1 cellular context compared by ENCODE assay signal in the genomic region with DNA sequence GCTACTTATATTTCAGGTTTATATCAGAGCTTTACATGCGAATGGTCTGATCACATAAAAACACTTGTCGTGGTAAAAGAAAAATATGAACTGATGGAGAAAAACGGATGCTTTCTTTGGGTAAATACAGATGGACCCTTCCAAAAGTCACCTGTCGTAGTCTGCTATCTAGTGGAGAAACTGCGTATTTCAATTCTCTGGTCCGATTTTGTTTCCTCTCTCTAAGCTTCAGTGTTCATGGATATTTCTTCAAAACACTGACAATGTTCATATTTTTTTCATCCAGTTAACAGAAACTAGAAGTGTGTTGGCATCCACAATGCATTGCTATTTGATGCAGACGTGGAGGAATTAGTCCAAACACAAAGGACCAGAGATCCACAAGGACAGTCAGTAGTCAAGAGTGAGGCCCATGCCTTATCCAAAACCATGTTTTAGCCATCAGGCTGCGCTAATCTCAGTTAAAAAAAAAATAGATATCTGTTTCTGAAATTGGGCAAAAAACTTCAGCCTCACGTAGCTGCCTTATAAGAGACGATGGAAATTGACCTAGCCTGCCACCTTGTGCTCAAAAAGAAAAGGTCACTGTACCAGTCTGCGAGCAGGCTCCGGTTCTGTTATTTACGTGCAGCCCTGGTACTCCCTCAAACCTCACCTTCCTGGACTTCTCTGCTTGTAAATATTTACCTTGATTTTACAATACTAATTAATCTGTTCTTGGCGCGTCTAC.
TF ChIP-seq lines count a peak whose summit lies in the region.

No MANE protein-coding gene starts in this region.

TF ChIP-seq in HEK293, 187 proteins besides CTCF, POLR2A, EP300 and RAD21 (continued from another document):
- TF ChIP-seq, protein P1, sequence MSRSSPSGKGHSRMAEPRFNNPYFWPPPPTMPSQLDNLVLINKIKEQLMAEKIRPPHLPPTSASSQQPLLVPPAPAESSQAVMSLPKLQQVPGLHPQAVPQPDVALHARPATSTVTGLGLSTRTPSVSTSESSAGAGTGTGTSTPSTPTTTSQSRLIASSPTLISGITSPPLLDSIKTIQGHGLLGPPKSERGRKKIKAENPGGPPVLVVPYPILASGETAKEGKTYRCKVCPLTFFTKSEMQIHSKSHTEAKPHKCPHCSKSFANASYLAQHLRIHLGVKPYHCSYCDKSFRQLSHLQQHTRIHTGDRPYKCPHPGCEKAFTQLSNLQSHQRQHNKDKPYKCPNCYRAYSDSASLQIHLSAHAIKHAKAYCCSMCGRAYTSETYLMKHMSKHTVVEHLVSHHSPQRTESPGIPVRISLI (tag by site-specific recombination; IDR thresholded peaks at IDR 0.05): peak; percentile 63; the same call in 1 of the 2 replicates
- no peak for TF ChIP-seq ZNF211 (tag by site-specific recombination; IDR thresholded peaks at IDR 0.05; ENCODE audit: low read depth)
- TF ChIP-seq ZNF654 (tag by site-specific recombination; IDR thresholded peaks at IDR 0.05; ENCODE audit: low read depth): peak; percentile 58
- no peak for TF ChIP-seq ZNF701 (tag by site-specific recombination; IDR thresholded peaks at IDR 0.05)
- TF ChIP-seq ZNF274 (IDR thresholded peaks at IDR 0.05; ENCODE audit: low read length): no peak
- no peak for TF ChIP-seq ZNF274 (tag by site-specific recombination; IDR thresholded peaks at IDR 0.05; ENCODE audit: borderline replicate concordance)
- no peak for TF ChIP-seq ZNF354C (tag by site-specific recombination; IDR thresholded peaks at IDR 0.05; ENCODE audit: borderline replicate concordance, low read depth)
- TF ChIP-seq GLIS2 (tag by site-specific recombination; IDR thresholded peaks at IDR 0.05): no peak
- no peak for TF ChIP-seq ZNF660 (tag by site-specific recombination; IDR thresholded peaks at IDR 0.05)
- TF ChIP-seq ZNF837 (tag by site-specific recombination; IDR thresholded peaks at IDR 0.05): no peak
- no peak for TF ChIP-seq ZNF266 (tag by site-specific recombination; IDR thresholded peaks at IDR 0.05; ENCODE audit: low read depth)
- TF ChIP-seq ZFP41 (tag by site-specific recombination; IDR thresholded peaks at IDR 0.05; ENCODE audit: borderline replicate concordance): no peak
- no peak for TF ChIP-seq ZNF112 (tag by site-specific recombination; IDR thresholded peaks at IDR 0.05)
- no peak for TF ChIP-seq ZNF433 (tag by site-specific recombination; IDR thresholded peaks at IDR 0.05; ENCODE audit: low read depth)
- no peak for TF ChIP-seq ZNF391 (tag by site-specific recombination; IDR thresholded peaks at IDR 0.05; ENCODE audit: borderline replicate concordance, low read depth)
- no peak for TF ChIP-seq ZNF76 (tag by site-specific recombination; IDR thresholded peaks at IDR 0.05; ENCODE audit: borderline replicate concordance, low read depth)
- TF ChIP-seq GLI2 (tag by site-specific recombination; IDR thresholded peaks at IDR 0.05; ENCODE audit: borderline replicate concordance, low read depth): no peak
- TF ChIP-seq, protein P2, sequence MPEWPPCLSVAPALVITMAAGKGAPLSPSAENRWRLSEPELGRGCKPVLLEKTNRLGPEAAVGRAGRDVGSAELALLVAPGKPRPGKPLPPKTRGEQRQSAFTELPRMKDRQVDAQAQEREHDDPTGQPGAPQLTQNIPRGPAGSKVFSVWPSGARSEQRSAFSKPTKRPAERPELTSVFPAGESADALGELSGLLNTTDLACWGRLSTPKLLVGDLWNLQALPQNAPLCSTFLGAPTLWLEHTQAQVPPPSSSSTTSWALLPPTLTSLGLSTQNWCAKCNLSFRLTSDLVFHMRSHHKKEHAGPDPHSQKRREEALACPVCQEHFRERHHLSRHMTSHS (tag by site-specific recombination; IDR thresholded peaks at IDR 0.05): no peak
- no peak for TF ChIP-seq ZNF350 (tag by site-specific recombination; IDR thresholded peaks at IDR 0.05)
- TF ChIP-seq ZNF561 (tag by site-specific recombination; IDR thresholded peaks at IDR 0.05; ENCODE audit: borderline replicate concordance): no peak
- no peak for TF ChIP-seq ZBTB20 (tag by site-specific recombination; IDR thresholded peaks at IDR 0.05)
- TF ChIP-seq, protein P3, sequence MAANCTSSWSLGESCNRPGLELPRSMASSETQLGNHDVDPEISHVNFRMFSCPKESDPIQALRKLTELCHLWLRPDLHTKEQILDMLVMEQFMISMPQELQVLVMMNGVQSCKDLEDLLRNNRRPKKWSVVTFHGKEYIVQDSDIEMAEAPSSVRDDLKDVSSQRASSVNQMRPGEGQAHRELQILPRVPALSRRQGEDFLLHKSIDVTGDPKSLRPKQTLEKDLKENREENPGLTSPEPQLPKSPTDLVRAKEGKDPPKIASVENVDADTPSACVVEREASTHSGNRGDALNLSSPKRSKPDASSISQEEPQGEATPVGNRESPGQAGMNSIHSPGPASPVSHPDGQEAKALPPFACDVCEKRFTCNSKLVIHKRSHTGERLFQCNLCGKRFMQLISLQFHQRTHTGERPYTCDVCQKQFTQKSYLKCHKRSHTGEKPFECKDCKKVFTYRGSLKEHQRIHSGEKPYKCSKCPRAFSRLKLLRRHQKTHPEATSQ (tag by site-specific recombination; IDR thresholded peaks at IDR 0.05): no peak
- no peak for TF ChIP-seq ZNF776 (tag by site-specific recombination; IDR thresholded peaks at IDR 0.05; ENCODE audit: borderline replicate concordance)
- no peak for TF ChIP-seq SETDB1 (IDR thresholded peaks at IDR 0.05; ENCODE audit: insufficient read length, low read length)
- no peak for TF ChIP-seq KLF9 (tag by site-specific recombination; IDR thresholded peaks at IDR 0.05; ENCODE audit: low read depth)
- TF ChIP-seq ZNF157 (tag by site-specific recombination; IDR thresholded peaks at IDR 0.05): no peak
- TF ChIP-seq ZNF514 (tag by site-specific recombination; IDR thresholded peaks at IDR 0.05): no peak
- TF ChIP-seq, protein P4, sequence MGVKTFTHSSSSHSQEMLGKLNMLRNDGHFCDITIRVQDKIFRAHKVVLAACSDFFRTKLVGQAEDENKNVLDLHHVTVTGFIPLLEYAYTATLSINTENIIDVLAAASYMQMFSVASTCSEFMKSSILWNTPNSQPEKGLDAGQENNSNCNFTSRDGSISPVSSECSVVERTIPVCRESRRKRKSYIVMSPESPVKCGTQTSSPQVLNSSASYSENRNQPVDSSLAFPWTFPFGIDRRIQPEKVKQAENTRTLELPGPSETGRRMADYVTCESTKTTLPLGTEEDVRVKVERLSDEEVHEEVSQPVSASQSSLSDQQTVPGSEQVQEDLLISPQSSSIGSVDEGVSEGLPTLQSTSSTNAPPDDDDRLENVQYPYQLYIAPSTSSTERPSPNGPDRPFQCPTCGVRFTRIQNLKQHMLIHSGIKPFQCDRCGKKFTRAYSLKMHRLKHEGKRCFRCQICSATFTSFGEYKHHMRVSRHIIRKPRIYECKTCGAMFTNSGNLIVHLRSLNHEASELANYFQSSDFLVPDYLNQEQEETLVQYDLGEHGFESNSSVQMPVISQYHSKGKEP (tag by site-specific recombination; IDR thresholded peaks at IDR 0.05): no peak
- no peak for TF ChIP-seq ZNF221 (tag by site-specific recombination; IDR thresholded peaks at IDR 0.05; ENCODE audit: borderline replicate concordance)
- TF ChIP-seq, protein P5, sequence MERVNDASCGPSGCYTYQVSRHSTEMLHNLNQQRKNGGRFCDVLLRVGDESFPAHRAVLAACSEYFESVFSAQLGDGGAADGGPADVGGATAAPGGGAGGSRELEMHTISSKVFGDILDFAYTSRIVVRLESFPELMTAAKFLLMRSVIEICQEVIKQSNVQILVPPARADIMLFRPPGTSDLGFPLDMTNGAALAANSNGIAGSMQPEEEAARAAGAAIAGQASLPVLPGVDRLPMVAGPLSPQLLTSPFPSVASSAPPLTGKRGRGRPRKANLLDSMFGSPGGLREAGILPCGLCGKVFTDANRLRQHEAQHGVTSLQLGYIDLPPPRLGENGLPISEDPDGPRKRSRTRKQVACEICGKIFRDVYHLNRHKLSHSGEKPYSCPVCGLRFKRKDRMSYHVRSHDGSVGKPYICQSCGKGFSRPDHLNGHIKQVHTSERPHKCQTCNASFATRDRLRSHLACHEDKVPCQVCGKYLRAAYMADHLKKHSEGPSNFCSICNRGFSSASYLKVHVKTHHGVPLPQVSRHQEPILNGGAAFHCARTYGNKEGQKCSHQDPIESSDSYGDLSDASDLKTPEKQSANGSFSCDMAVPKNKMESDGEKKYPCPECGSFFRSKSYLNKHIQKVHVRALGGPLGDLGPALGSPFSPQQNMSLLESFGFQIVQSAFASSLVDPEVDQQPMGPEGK (tag by site-specific recombination; IDR thresholded peaks at IDR 0.05): no peak
- TF ChIP-seq, protein P6, sequence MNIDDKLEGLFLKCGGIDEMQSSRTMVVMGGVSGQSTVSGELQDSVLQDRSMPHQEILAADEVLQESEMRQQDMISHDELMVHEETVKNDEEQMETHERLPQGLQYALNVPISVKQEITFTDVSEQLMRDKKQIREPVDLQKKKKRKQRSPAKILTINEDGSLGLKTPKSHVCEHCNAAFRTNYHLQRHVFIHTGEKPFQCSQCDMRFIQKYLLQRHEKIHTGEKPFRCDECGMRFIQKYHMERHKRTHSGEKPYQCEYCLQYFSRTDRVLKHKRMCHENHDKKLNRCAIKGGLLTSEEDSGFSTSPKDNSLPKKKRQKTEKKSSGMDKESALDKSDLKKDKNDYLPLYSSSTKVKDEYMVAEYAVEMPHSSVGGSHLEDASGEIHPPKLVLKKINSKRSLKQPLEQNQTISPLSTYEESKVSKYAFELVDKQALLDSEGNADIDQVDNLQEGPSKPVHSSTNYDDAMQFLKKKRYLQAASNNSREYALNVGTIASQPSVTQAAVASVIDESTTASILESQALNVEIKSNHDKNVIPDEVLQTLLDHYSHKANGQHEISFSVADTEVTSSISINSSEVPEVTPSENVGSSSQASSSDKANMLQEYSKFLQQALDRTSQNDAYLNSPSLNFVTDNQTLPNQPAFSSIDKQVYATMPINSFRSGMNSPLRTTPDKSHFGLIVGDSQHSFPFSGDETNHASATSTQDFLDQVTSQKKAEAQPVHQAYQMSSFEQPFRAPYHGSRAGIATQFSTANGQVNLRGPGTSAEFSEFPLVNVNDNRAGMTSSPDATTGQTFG (tag by site-specific recombination; IDR thresholded peaks at IDR 0.05; ENCODE audit: borderline replicate concordance): no peak
- no peak for TF ChIP-seq ZNF324 (tag by site-specific recombination; IDR thresholded peaks at IDR 0.05)
- TF ChIP-seq ZNF132 (tag by site-specific recombination; IDR thresholded peaks at IDR 0.05; ENCODE audit: borderline replicate concordance): no peak
- no peak for TF ChIP-seq ZNF670 (tag by site-specific recombination; IDR thresholded peaks at IDR 0.05; ENCODE audit: low read depth)
- TF ChIP-seq ZBTB7A (tag by site-specific recombination; IDR thresholded peaks at IDR 0.05; ENCODE audit: low read depth): no peak
- TF ChIP-seq HOXA7 (CRISPR knock-in tag; IDR thresholded peaks at IDR 0.05; ENCODE audit: borderline replicate concordance): no peak
- 0 out of 2 replicates have a peak, but pooled peaks have one; percentile 33 for TF ChIP-seq ZNF335 (tag by site-specific recombination; conservative IDR thresholded peaks at IDR 0.05)
- no peak for TF ChIP-seq ZNF202 (tag by site-specific recombination; IDR thresholded peaks at IDR 0.05; ENCODE audit: borderline replicate concordance)
- TF ChIP-seq, protein P7, sequence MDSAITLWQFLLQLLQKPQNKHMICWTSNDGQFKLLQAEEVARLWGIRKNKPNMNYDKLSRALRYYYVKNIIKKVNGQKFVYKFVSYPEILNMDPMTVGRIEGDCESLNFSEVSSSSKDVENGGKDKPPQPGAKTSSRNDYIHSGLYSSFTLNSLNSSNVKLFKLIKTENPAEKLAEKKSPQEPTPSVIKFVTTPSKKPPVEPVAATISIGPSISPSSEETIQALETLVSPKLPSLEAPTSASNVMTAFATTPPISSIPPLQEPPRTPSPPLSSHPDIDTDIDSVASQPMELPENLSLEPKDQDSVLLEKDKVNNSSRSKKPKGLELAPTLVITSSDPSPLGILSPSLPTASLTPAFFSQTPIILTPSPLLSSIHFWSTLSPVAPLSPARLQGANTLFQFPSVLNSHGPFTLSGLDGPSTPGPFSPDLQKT (IDR thresholded peaks at IDR 0.05; ENCODE audit: borderline replicate concordance, low read depth, low read length): no peak
- TF ChIP-seq ZNF302 (tag by site-specific recombination; IDR thresholded peaks at IDR 0.05; ENCODE audit: low read depth): no peak
- TF ChIP-seq ZNF394 (tag by site-specific recombination; IDR thresholded peaks at IDR 0.05; ENCODE audit: borderline replicate concordance): no peak
